Comparison of ENCODE assay signal across 10 cellular contexts in the genomic region with DNA sequence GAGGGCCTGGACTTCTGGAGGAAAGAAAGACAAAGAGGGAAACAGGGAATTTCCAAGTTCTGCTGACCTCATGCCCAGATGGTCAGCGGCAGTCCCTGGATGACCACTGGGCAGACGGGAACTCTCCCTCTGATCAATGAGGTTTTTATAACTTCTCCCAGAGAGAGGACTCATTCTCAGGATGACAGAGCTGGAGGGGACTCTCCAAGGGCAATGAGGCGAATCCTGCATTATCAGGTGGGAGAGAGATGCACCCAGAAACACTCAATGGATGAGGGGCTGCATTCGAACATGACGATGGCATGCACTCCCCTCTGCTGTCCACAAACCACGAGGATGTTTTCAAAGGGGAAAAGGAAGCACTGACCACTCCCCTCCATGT. TPM values are rescaled to one million over a fixed set of nuclear protein-coding genes. Genes with fewer than 3 reads are reported as not detected.
DNase-seq lines count a peak whose midpoint lies in the region; ATAC-seq and TF ChIP-seq lines count a peak whose summit lies in the region.
"Had no signal": no experiment of that assay in that cellular context is flagged by ENCODE, and none has a peak within 500 bp of the region (broad histone marks: within the 10 kb centered on the region; RNA-seq: fewer than 3 reads in every experiment).

No MANE protein-coding gene starts in this region.

- no peak for TF ChIP-seq CTCF in SK-N-SH (IDR thresholded peaks at IDR 0.05)
- TF ChIP-seq CTCF in colonic mucosa (IDR thresholded peaks at IDR 0.05), result no peak
- no peak for TF ChIP-seq CTCF in endodermal cell (conservative IDR thresholded peaks at IDR 0.05)
- TF ChIP-seq CTCF in progenitor cell of endocrine pancreas (IDR thresholded peaks at IDR 0.05; ENCODE audit: unreplicated experiment), result no peak

- H3K27ac ChIP-seq in SK-N-SH (ENCODE audit: low read depth in 2 of 2, low read length in 1 of 2), result peak overlapping the region in 1 of 2 experiments; percentile 71; a peak in 1 of 4 replicates
- H3K27ac ChIP-seq in colonic mucosa, result peak overlapping the region; percentile 40
- peak overlapping the region in 18 of 21 experiments; percentile 18 to 78 (median 56) for H3K27ac ChIP-seq in skin epidermis
- H3K27ac ChIP-seq in endodermal cell (ENCODE audit: low read depth, low read length), result no peak overlapping the region

- H3K4me3 Mint-ChIP-seq in endodermal cell, result no peak overlapping the region
- no peak overlapping the region for H3K4me3 Mint-ChIP-seq in progenitor cell of endocrine pancreas (ENCODE audit: low read depth)

- peaks cover 10% of the 10 kb centered on the region for H3F3A ChIP-seq in SK-N-SH (replicated peaks; ENCODE audit: insufficient read depth)

- H3K4me1 ChIP-seq in SK-N-SH (ENCODE audit: control insufficient read depth in 1 of 2, insufficient read depth in 2 of 2, low read depth in 1 of 2, low read length in 1 of 2) (peaks cover 26 to 37% of the 10 kb centered on the region in 2 experiments; a peak in 3 of 4 replicates), colonic mucosa (peaks cover 20% of the 10 kb centered on the region), endodermal cell (ENCODE audit: control insufficient read depth, insufficient read depth, low read length) (peaks cover 8% of the 10 kb centered on the region)

- peaks cover 0 to 3% of the 10 kb centered on the region in 2 experiments for H3K36me3 ChIP-seq in SK-N-SH (replicated peaks in 1 of 2; ENCODE audit: control insufficient read depth in 1 of 2, insufficient read depth in 2 of 2, low read length in 1 of 2)
- no peaks in the 10 kb centered on the region for H3K36me3 ChIP-seq in colonic mucosa
- H3K36me3 ChIP-seq in endodermal cell (ENCODE audit: control insufficient read depth, insufficient read depth, low read length), result peaks cover 4% of the 10 kb centered on the region

- H3K27ac Mint-ChIP-seq in endodermal cell (no peak overlapping the region), progenitor cell of endocrine pancreas (no peak overlapping the region)

- no peak overlapping the region for H3K4me2 ChIP-seq in SK-N-SH

- H3K79me2 ChIP-seq in SK-N-SH (ENCODE audit: insufficient read depth), result peaks cover 86% of the 10 kb centered on the region

- ATAC-seq in SK-N-SH treated with all-trans-retinoic acid at 6 μM for 48 hours (no peak), HG03064 (IDR thresholded peaks at IDR 0.05; ENCODE audit: low read depth, unreplicated experiment) (peak; percentile 10)

- intact Hi-C loops in colonic mucosa (cut with DNase I), result no loop called here

- H3K9me3 ChIP-seq in SK-N-SH, result no peaks in the 10 kb centered on the region
- no peaks in the 10 kb centered on the region for H3K9me3 ChIP-seq in colonic mucosa
- no peaks in the 10 kb centered on the region for H3K9me3 ChIP-seq in endodermal cell (ENCODE audit: control insufficient read depth, low read length)

- H3K9ac ChIP-seq in SK-N-SH (no peak overlapping the region), colonic mucosa (ENCODE audit: low read depth in 2 of 2, low read length in 2 of 2) (peak overlapping the region in 1 of 2 donors; percentile 16), endodermal cell (ENCODE audit: extremely low read depth, low read length, poor library complexity, severe bottlenecking) (no peak overlapping the region)

- H3K4me3 ChIP-seq in SK-N-SH (ENCODE audit: low read depth in 2 of 2, low read length in 1 of 2) (no peak overlapping the region), colonic mucosa (no peak overlapping the region), skin epidermis (no peak overlapping the region), endodermal cell (ENCODE audit: low read length) (no peak overlapping the region)

- H3K4me1 Mint-ChIP-seq in endodermal cell (peaks cover 7% of the 10 kb centered on the region), progenitor cell of endocrine pancreas (ENCODE audit: low read depth) (no peaks in the 10 kb centered on the region)

- H4K20me1 ChIP-seq in SK-N-SH (ENCODE audit: insufficient read depth), result peaks cover 11% of the 10 kb centered on the region; the same call in 1 of the 2 replicates

- CTCF ChIA-PET in SK-N-SH (lab: Yijun Ruan, JAX), result interaction anchor here (0.8 to 1.8 kb wide), 4 partner anchors 14 to 66 kb away, joined by 4 to 13 read pairs (median 7); no protein-coding TSS in a partner anchor

- no peaks in the 10 kb centered on the region for H3K27me3 ChIP-seq in SK-N-SH (ENCODE audit: insufficient read depth)
- H3K27me3 ChIP-seq in colonic mucosa, result no peaks in the 10 kb centered on the region
- H3K27me3 ChIP-seq in endodermal cell (ENCODE audit: control insufficient read depth, insufficient read depth, low read length, poor library complexity, severe bottlenecking), result no peaks in the 10 kb centered on the region

- peaks cover 17% of the 10 kb centered on the region for H3K36me3 Mint-ChIP-seq in endodermal cell (ENCODE audit: low read depth)
- no peaks in the 10 kb centered on the region for H3K36me3 Mint-ChIP-seq in progenitor cell of endocrine pancreas (ENCODE audit: insufficient read depth)

- H3K9me3 Mint-ChIP-seq in endodermal cell, result peaks cover 3% of the 10 kb centered on the region
- H3K9me3 Mint-ChIP-seq in progenitor cell of endocrine pancreas (ENCODE audit: low read depth), result no peaks in the 10 kb centered on the region

- 82% methylated on average over 6 of the region's 6 CpGs for WGBS in SK-N-SH (ENCODE audit: low lambda C conversion rate)
- 90 to 93% methylated on average over 6 of the region's 6 CpGs for WGBS in endodermal cell (ENCODE audit: insufficient coverage in 1 of 2, insufficient read length in 1 of 2), 2 experiments

- TF ChIP-seq RAD21 in SK-N-SH (IDR thresholded peaks at IDR 0.05; ENCODE audit: low read length), result no peak

- no peak overlapping the region for H2AFZ ChIP-seq in SK-N-SH (ENCODE audit: low read depth)

- H3K27me3 Mint-ChIP-seq in endodermal cell (ENCODE audit: insufficient read depth) (no peaks in the 10 kb centered on the region), progenitor cell of endocrine pancreas (no peaks in the 10 kb centered on the region)

- no peak for TF ChIP-seq EP300 in SK-N-SH (IDR thresholded peaks at IDR 0.05; ENCODE audit: borderline replicate concordance in 1 of 2, low read depth in 1 of 2, low read length in 1 of 2)

- H3K9me2 ChIP-seq in SK-N-SH, result no peaks in the 10 kb centered on the region

- POLR2A ChIA-PET in SK-N-SH (lab: Yijun Ruan, JAX), result no interaction called here

- DNase-seq in SK-N-SH (no peak), colonic mucosa (no peak), globus pallidus (ENCODE audit: low spot score) (no peak), endodermal cell (no peak), progenitor cell of endocrine pancreas (ENCODE audit: low spot score, unreplicated experiment) (no peak)
- DNase-seq: activated naive CD4-positive, alpha-beta T cell; hippocampal formation had no signal

TF ChIP-seq in SK-N-SH, 30 proteins besides CTCF, POLR2A, EP300 and RAD21 (continues in another document):
- TF ChIP-seq GABPA (IDR thresholded peaks at IDR 0.05; ENCODE audit: low read depth), result no peak
- 0 out of 2 replicates have a peak, but pooled peaks have one; percentile 7 for TF ChIP-seq TCF12 (IDR thresholded peaks at IDR 0.05)
- TF ChIP-seq, protein P1, sequence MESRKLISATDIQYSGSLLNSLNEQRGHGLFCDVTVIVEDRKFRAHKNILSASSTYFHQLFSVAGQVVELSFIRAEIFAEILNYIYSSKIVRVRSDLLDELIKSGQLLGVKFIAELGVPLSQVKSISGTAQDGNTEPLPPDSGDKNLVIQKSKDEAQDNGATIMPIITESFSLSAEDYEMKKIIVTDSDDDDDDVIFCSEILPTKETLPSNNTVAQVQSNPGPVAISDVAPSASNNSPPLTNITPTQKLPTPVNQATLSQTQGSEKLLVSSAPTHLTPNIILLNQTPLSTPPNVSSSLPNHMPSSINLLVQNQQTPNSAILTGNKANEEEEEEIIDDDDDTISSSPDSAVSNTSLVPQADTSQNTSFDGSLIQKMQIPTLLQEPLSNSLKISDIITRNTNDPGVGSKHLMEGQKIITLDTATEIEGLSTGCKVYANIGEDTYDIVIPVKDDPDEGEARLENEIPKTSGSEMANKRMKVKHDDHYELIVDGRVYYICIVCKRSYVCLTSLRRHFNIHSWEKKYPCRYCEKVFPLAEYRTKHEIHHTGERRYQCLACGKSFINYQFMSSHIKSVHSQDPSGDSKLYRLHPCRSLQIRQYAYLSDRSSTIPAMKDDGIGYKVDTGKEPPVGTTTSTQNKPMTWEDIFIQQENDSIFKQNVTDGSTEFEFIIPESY (IDR thresholded peaks at IDR 0.05; ENCODE audit: borderline replicate concordance, low read depth), result no peak

TF ChIP-seq in SK-N-SH treated with all-trans-retinoic acid at 6 μM for 48 hours, 23 proteins besides CTCF, POLR2A, EP300 and RAD21 (continues in another document):
- no peak for TF ChIP-seq BACH2 (CRISPR knock-in tag; IDR thresholded peaks at IDR 0.05; ENCODE audit: borderline replicate concordance)
- no peak for TF ChIP-seq TOX (CRISPR knock-in tag; IDR thresholded peaks at IDR 0.05; ENCODE audit: borderline replicate concordance)
- no peak for TF ChIP-seq PPARA (CRISPR knock-in tag; IDR thresholded peaks at IDR 0.05; ENCODE audit: borderline replicate concordance)

RNA-seq across cellular contexts. Expression of gene TNIP1, which starts 12.7 kb away (rescaled TPM):
- 39.4 and 46.2 TPM in 2 replicates for polyA plus RNA-seq in SK-N-SH (2012; rRNA removed)
- 33.3 and 41.5 TPM in 2 replicates for polyA plus RNA-seq in SK-N-SH (2012; cell fraction: cytosol; rRNA removed)
- polyA plus RNA-seq in SK-N-SH (2012; cell fraction: nucleus; rRNA removed), result 36.6 and 41.8 TPM in 2 replicates
- 100 to 1,000 TPM; 153 to 220 TPM for total RNA-seq in colonic mucosa
- 10 to 100 TPM; 51.3 to 52.2 TPM for total RNA-seq in endodermal cell
- polyA plus RNA-seq in endodermal cell (2013, experiment 1 of 2), result 33.0 TPM
- polyA plus RNA-seq in endodermal cell (2013, experiment 2 of 2), result 31.1 TPM
- total RNA-seq in progenitor cell of endocrine pancreas, result 53.8 and 55.0 TPM in 2 replicates

RNA-seq across cellular contexts. Expression of gene GPX3, which starts 47.8 kb away (rescaled TPM):
- polyA plus RNA-seq in SK-N-SH (2012; rRNA removed), result 3.2 and 3.8 TPM in 2 replicates
- 2.9 and 3.5 TPM in 2 replicates for polyA plus RNA-seq in SK-N-SH (2012; cell fraction: cytosol; rRNA removed)
- polyA plus RNA-seq in SK-N-SH (2012; cell fraction: nucleus; rRNA removed), result 0.77 and 1.1 TPM in 2 replicates
- total RNA-seq in colonic mucosa (10 to 100 TPM; 30.2 to 60.5 TPM), endodermal cell (10 to 100 TPM; 44.9 to 47.1 TPM), progenitor cell of endocrine pancreas (28.2 and 34.1 TPM in 2 replicates)
- polyA plus RNA-seq in endodermal cell (2013, experiment 1 of 2), result 27.5 TPM
- polyA plus RNA-seq in endodermal cell (2013, experiment 2 of 2), result 26.7 TPM
